Comparison of ENCODE assay signal across 13 cellular contexts in genomic region chr3:44969170-44969569, GRCh38. TPM values are rescaled to one million over a fixed set of nuclear protein-coding genes. Genes with fewer than 3 reads are reported as not detected.
DNase-seq lines count a peak whose midpoint lies in the region; ATAC-seq and TF ChIP-seq lines count a peak whose summit lies in the region.
"Had no signal": no experiment of that assay in that cellular context is flagged by ENCODE, and none has a peak within 500 bp of the region (broad histone marks: within the 10 kb centered on the region; RNA-seq: fewer than 3 reads in every experiment).

No MANE protein-coding gene starts in this region.

- H2AFZ ChIP-seq in PC-3 (ENCODE audit: low read length) = no peak overlapping the region

- no peaks in the 10 kb centered on the region for H3K9me2 ChIP-seq in PC-3 (replicated peaks; ENCODE audit: low read length)

- no peak overlapping the region for H3K27ac Mint-ChIP-seq in mesothelial cell of epicardium
- H3K27ac Mint-ChIP-seq: activated naive CD4-positive, alpha-beta T cell treated with anti-CD3 and anti-CD28 coated beads for 36 hours had no signal

- no peak for TF ChIP-seq POLR2A in gastroesophageal sphincter (IDR thresholded peaks at IDR 0.05)

- H3K4me3 ChIP-seq in A673 (ENCODE audit: low read depth, low read length, poor library complexity, severe bottlenecking) (no peak overlapping the region), PC-3 (ENCODE audit: low read length) (no peak overlapping the region), H7 (ENCODE audit: insufficient read depth, low read depth, low read length) (no peak overlapping the region), gastroesophageal sphincter (no peak overlapping the region)

- no peak for DNase-seq in A673 (ENCODE audit: low spot score)
- peak; percentile 89 for DNase-seq in GF-D8 (lab: John Stamatoyannopoulos, UW)
- no peak for DNase-seq in PC-3
- no peak for DNase-seq in epithelial cell of prostate (ENCODE audit: low read depth, low spot score)
- no peak for DNase-seq in NCI-H2227 (lab: John Stamatoyannopoulos, UW; ENCODE audit: unreplicated experiment)
- DNase-seq in H7 = no peak
- DNase-seq in mesothelial cell of epicardium (ENCODE audit: low spot score in 2 of 2, unreplicated experiment in 2 of 2) = no peak
- DNase-seq: activated naive CD4-positive, alpha-beta T cell treated with anti-CD3 and anti-CD28 coated beads for 36 hours; kidney; NCI-H1105 treated with DMSO at 0.1 percent for 48 hours; nucleus accumbens had no signal

- no peaks in the 10 kb centered on the region for H3K9me3 Mint-ChIP-seq in mesothelial cell of epicardium
- H3K9me3 Mint-ChIP-seq: activated naive CD4-positive, alpha-beta T cell treated with anti-CD3 and anti-CD28 coated beads for 36 hours had no signal

- H3K36me3 ChIP-seq in A673 (ENCODE audit: insufficient read depth, low read length, poor library complexity, severe bottlenecking) (peaks cover 3% of the 10 kb centered on the region), PC-3 (ENCODE audit: low read depth, low read length) (no peaks in the 10 kb centered on the region; the same call in 1 of the 2 replicates), H7 (replicated peaks; ENCODE audit: control insufficient read depth, insufficient read depth, low read length) (no peaks in the 10 kb centered on the region), gastroesophageal sphincter (no peaks in the 10 kb centered on the region)

- no peak for TF ChIP-seq CTCF in A673 (conservative IDR thresholded peaks at IDR 0.05; ENCODE audit: low read depth, low read length)
- TF ChIP-seq CTCF in PC-3 (conservative IDR thresholded peaks at IDR 0.05; ENCODE audit: low read depth, low read length) = no peak
- TF ChIP-seq CTCF in gastroesophageal sphincter (IDR thresholded peaks at IDR 0.05) = no peak
- TF ChIP-seq CTCF in mesothelial cell of epicardium (IDR thresholded peaks at IDR 0.05; ENCODE audit: unreplicated experiment) = no peak

- H4K20me1 ChIP-seq in PC-3 (ENCODE audit: low read length) = 0 out of 2 replicates have a peak, but pooled peaks cover 5% of the 10 kb centered on the region

- intact Hi-C loops in A673 (cut with micrococcal nuclease; ENCODE audit: unreplicated experiment) = no loop called here
- intact Hi-C loops in PC-3 (cut with micrococcal nuclease) = no loop called here

- H3K4me1 Mint-ChIP-seq in mesothelial cell of epicardium = peaks cover 18% of the 10 kb centered on the region

- peaks cover 71% of the 10 kb centered on the region for H3K4me1 ChIP-seq in A673 (ENCODE audit: insufficient read depth, low read length, poor library complexity, severe bottlenecking)
- peaks cover 77% of the 10 kb centered on the region for H3K4me1 ChIP-seq in PC-3 (ENCODE audit: insufficient read depth, low read length)
- peaks cover 0 to 12% (median 0%) of the 10 kb centered on the region in 3 donors for H3K4me1 ChIP-seq in gastroesophageal sphincter

- peaks cover 7% of the 10 kb centered on the region for H3F3A ChIP-seq in PC-3 (ENCODE audit: low read length, unreplicated experiment)

- H3K27ac ChIP-seq in A673 (ENCODE audit: low read depth, low read length, poor library complexity, severe bottlenecking) = peak overlapping the region; percentile 100
- H3K27ac ChIP-seq in PC-3 (ENCODE audit: low read length) = no peak overlapping the region
- peak overlapping the region; percentile 95 for H3K27ac ChIP-seq in epithelial cell of prostate
- H3K27ac ChIP-seq in gastroesophageal sphincter = no peak overlapping the region

- WGBS in gastroesophageal sphincter (ENCODE audit: low coverage in 1 of 2), 2 donors = 60 to 71% methylated on average over 1 of the region's 1 CpG

- TF ChIP-seq EP300 in gastroesophageal sphincter (IDR thresholded peaks at IDR 0.05) = no peak

- H3K4me3 Mint-ChIP-seq in mesothelial cell of epicardium = no peak overlapping the region
- H3K4me3 Mint-ChIP-seq: activated naive CD4-positive, alpha-beta T cell treated with anti-CD3 and anti-CD28 coated beads for 36 hours had no signal

- CTCF ChIA-PET in A673 (lab: Charles Lee) = no interaction called here
- CTCF ChIA-PET in PC-3 (lab: Charles Lee) = no interaction called here

- H3K4me2 ChIP-seq in PC-3 (ENCODE audit: low read length) = peak overlapping the region; percentile 21; the same call in 1 of the 2 replicates

- H3K79me2 ChIP-seq in PC-3 (ENCODE audit: low read length) = peaks cover 93% of the 10 kb centered on the region

- H3K36me3 Mint-ChIP-seq in mesothelial cell of epicardium = no peaks in the 10 kb centered on the region

- no peaks in the 10 kb centered on the region for H3K27me3 ChIP-seq in A673 (replicated peaks; ENCODE audit: insufficient read depth, low read depth, low read length, poor library complexity)
- no peaks in the 10 kb centered on the region for H3K27me3 ChIP-seq in PC-3 (ENCODE audit: low read length)
- no peaks in the 10 kb centered on the region for H3K27me3 ChIP-seq in H7 (ENCODE audit: control insufficient read depth, insufficient read depth, low read length)
- no peaks in the 10 kb centered on the region for H3K27me3 ChIP-seq in gastroesophageal sphincter

- POLR2A ChIA-PET in A673 (lab: Charles Lee; ENCODE audit: low non-redundant PET) = no interaction called here
- POLR2A ChIA-PET in PC-3 (lab: Charles Lee; ENCODE audit: unreplicated experiment) = no interaction called here

- no TSS peak for BruUV-seq in A673 (replicated peaks; lab: Mats Ljungman, UMichigan)
- BruUV-seq in PC-3 (replicated peaks; lab: Mats Ljungman, UMichigan) = no TSS peak

- H3K9me3 ChIP-seq in A673 (ENCODE audit: low read depth, low read length, poor library complexity, severe bottlenecking) (no peaks in the 10 kb centered on the region), PC-3 (ENCODE audit: low read length) (no peaks in the 10 kb centered on the region), gastroesophageal sphincter (no peaks in the 10 kb centered on the region)

- no peak overlapping the region for H3K9ac ChIP-seq in PC-3 (ENCODE audit: low read length)

- no peaks in the 10 kb centered on the region for H3K27me3 Mint-ChIP-seq in mesothelial cell of epicardium (ENCODE audit: low read depth)

- no peak for ATAC-seq in PC-3
- no peak for ATAC-seq in gastroesophageal sphincter
- ATAC-seq: activated CD4-positive, CD25-positive, alpha-beta regulatory T cell treated with anti-CD3 and anti-CD28 coated beads, Interleukin-2, amount 50 U/mL, for 24 hours had no signal

RNA-seq across cellular contexts. Expression of gene ZDHHC3, which starts 6.8 kb away (rescaled TPM):
- total RNA-seq in A673 (2021) (94.7 and 95.2 TPM in 2 replicates), PC-3 (2014; rRNA removed) (122 and 153 TPM in 2 replicates), gastroesophageal sphincter (10 to 100 TPM; 66.6 to 91.2 (median 78.5) TPM), mesothelial cell of epicardium (63.7 to 74.5 TPM (median 64.8 TPM) in 3 replicates)
- 55.6 and 58.2 TPM in 2 replicates for total RNA-seq in H7 (2014; rRNA removed; shearing (Covaris generic))

RNA-seq across cellular contexts. Expression of gene EXOSC7, which starts 6.9 kb away (rescaled TPM):
- 47.4 and 57.3 TPM in 2 replicates for total RNA-seq in A673 (2021)
- total RNA-seq in PC-3 (2014; rRNA removed) = 79.8 and 81.5 TPM in 2 replicates
- 83.4 and 96.3 TPM in 2 replicates for total RNA-seq in H7 (2014; rRNA removed; shearing (Covaris generic))
- 10 to 100 TPM; 40.6 to 52.8 (median 46.0) TPM for total RNA-seq in gastroesophageal sphincter
- total RNA-seq in mesothelial cell of epicardium = 53.6 TPM in 3 replicates

RNA-seq across cellular contexts. Expression of gene CLEC3B, which starts 56.9 kb away (rescaled TPM):
- total RNA-seq in A673 (2021) (0.81 and 1.0 TPM in 2 replicates), PC-3 (2014; rRNA removed) (1.8 TPM in 1 of 2 replicates, not detected in the other), gastroesophageal sphincter (100 to 1,000 TPM in 1 of 4 donors, 10 to 100 TPM in 3; 20.4 to 127 (median 77.6) TPM), mesothelial cell of epicardium (0.60 to 1.2 TPM (median 0.66 TPM) in 3 replicates)
- not detected in 2 replicates for total RNA-seq in H7 (2014; rRNA removed; shearing (Covaris generic))
- total RNA-seq: activated naive CD4-positive, alpha-beta T cell treated with anti-CD3 and anti-CD28 coated beads for 36 hours had no signal

Comparison
In these comparisons a context has a peak if more than half of its experiments do, and no peak if none do; other contexts are left out.
1. H3K27ac ChIP-seq: peak in A673 (single experiment) and epithelial cell of prostate (single experiment); none in PC-3 (single experiment) and gastroesophageal sphincter (0 of 4).